26 cellular contexts compared by ENCODE assay signal in genomic region chr21:28357743-28358142, GRCh38.
"Had no signal": no experiment of that assay in that cellular context is flagged by ENCODE, and none has a peak within 500 bp of the region (broad histone marks: within the 10 kb centered on the region; RNA-seq: fewer than 3 reads in every experiment).

No MANE protein-coding gene starts in this region.

- H3K9me3 Mint-ChIP-seq: nephron; stimulated activated effector memory CD8-positive, alpha-beta T cell treated with anti-CD3 and anti-CD28 coated beads, Interleukin-12 subunit alpha, Interleukin-12 subunit beta, amount 100 ng/mL, for 72 hours; type B pancreatic cell had no signal

- H3K27me3 ChIP-seq: dorsolateral prefrontal cortex, gastrocnemius medialis, right atrium auricular region, sigmoid colon, stomach, testis, tibial artery had no signal

- H3K4me3 Mint-ChIP-seq: naive thymus-derived CD4-positive, alpha-beta T cell; nephron; stimulated activated effector memory CD8-positive, alpha-beta T cell treated with anti-CD3 and anti-CD28 coated beads, Interleukin-12 subunit alpha, Interleukin-12 subunit beta, amount 100 ng/mL, for 72 hours; type B pancreatic cell had no signal

- ATAC-seq: gastrocnemius medialis; left lobe of liver; naive thymus-derived CD4-positive, alpha-beta T cell; stimulated activated effector memory CD8-positive, alpha-beta T cell treated with anti-CD3 and anti-CD28 coated beads, Interleukin-12 subunit alpha, Interleukin-12 subunit beta, amount 100 ng/mL, for 72 hours had no signal

- H3K4me1 ChIP-seq: gastrocnemius medialis, prostate gland, right atrium auricular region, sigmoid colon, stomach, testis, tibial artery had no signal

- H3K36me3 ChIP-seq: gastrocnemius medialis, prostate gland, right atrium auricular region, sigmoid colon, stomach, tibial artery had no signal

- H3K27ac Mint-ChIP-seq: naive thymus-derived CD4-positive, alpha-beta T cell; nephron; stimulated activated effector memory CD8-positive, alpha-beta T cell treated with anti-CD3 and anti-CD28 coated beads, Interleukin-12 subunit alpha, Interleukin-12 subunit beta, amount 100 ng/mL, for 72 hours; type B pancreatic cell had no signal

- H3K4me3 ChIP-seq: dorsolateral prefrontal cortex, gastrocnemius medialis, lung, prostate gland, right atrium auricular region, sigmoid colon, stomach, testis, tibial artery had no signal

- H3K27me3 Mint-ChIP-seq: naive thymus-derived CD4-positive, alpha-beta T cell had no signal

- H3K36me3 Mint-ChIP-seq: naive thymus-derived CD4-positive, alpha-beta T cell; stimulated activated effector memory CD8-positive, alpha-beta T cell treated with anti-CD3 and anti-CD28 coated beads, Interleukin-12 subunit alpha, Interleukin-12 subunit beta, amount 100 ng/mL, for 72 hours; type B pancreatic cell had no signal

- H3K4me1 Mint-ChIP-seq: naive thymus-derived CD4-positive, alpha-beta T cell; nephron; stimulated activated effector memory CD8-positive, alpha-beta T cell treated with anti-CD3 and anti-CD28 coated beads, Interleukin-12 subunit alpha, Interleukin-12 subunit beta, amount 100 ng/mL, for 72 hours had no signal

- H3K27ac ChIP-seq: dorsolateral prefrontal cortex, gastrocnemius medialis, prostate gland, right atrium auricular region, sigmoid colon, stomach, testis, tibial artery had no signal

- DNase-seq: cerebellar nuclear complex; dorsolateral prefrontal cortex; effector CD4-positive, alpha-beta T cell; foreskin fibroblast; gastrocnemius medialis; head of caudate nucleus; kidney; mesendoderm; midbrain; naive thymus-derived CD4-positive, alpha-beta T cell; nucleus accumbens; sigmoid colon; stimulated activated CD4-positive, alpha-beta T cell treated with anti-CD3 and anti-CD28 coated beads, Interleukin-2, amount 100 ng/mL, for 24 hours; stimulated activated CD4-positive, alpha-beta T cell treated with anti-CD3 and anti-CD28 coated beads, Interleukin-4, amount 100 ng/mL, for 24 hours; stimulated activated naive CD4-positive, alpha-beta T cell treated with Interleukin-2 at 50 U/mL for 16 hours; stomach; substantia nigra; testis; tibial artery had no signal

- H3K9me3 ChIP-seq: gastrocnemius medialis, prostate gland, right atrium auricular region, sigmoid colon, stomach, testis, tibial artery had no signal
